ENCODE assay signal across 22 cellular contexts in the genomic region with DNA sequence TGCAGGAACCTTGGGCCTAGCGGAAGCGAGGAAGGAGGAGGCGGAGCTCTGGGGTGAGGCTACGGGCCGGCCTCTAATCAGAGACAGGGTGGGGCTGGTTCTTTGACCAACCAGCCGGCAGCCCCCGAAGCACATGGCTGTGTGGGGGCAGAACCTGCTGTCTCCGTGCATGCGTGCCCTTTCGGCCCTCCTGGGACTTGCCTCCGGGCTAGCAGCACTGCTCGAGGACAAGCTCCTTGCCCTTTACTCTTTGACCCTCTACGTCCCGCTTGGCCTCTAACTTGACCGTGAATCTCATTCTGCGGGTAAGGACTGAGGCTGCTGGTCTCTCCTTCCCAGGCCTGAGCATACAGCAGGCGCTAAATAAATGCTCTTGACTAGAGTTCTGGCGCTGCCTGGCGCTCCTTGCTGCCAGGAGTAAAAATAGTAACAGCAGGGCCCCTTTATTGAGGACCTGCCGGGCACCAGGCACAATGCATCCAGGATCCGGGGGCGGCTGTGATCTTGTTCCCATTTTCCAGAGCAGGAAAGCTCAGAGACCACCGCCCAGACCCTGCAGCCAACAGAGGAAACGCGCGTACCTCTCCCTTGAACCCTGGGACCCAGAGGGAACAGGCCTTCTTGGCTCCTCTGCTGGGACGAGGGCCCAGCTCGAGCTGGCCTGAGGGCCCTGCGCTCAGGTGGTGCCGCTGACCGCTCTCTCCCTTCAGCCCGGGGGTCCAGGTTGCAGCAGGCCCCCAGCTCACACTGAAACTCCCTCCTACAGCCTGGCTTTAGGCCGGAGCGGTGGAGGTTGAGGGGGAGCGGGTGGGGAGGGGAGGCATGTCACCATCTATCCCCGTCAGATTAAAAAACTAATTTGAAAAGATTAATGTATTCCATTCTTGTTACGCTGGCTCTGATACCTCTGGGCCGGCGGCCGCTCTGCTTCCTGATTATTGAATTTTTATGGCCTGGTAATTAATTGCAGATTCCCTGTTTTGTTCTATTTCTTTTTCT. TPM values are rescaled to one million over a fixed set of nuclear protein-coding genes. Genes with fewer than 3 reads are reported as not detected.
A peak's percentile ranks its signal among the peaks of the same experiment; 100 is the strongest.
DNase-seq lines count a peak whose midpoint lies in the region; ATAC-seq and TF ChIP-seq lines count a peak whose summit lies in the region.
"Had no signal": no experiment of that assay in that cellular context is flagged by ENCODE, and none has a peak within 500 bp of the region (broad histone marks: within the 10 kb centered on the region; RNA-seq: fewer than 3 reads in every experiment).

No MANE protein-coding gene starts in this region.

- ATAC-seq in left colon: no peak
- no peak for ATAC-seq in GM18498 (IDR thresholded peaks at IDR 0.05; ENCODE audit: unreplicated experiment)
- ATAC-seq: stimulated activated memory B cell treated with anti-CD40 and anti-IgM and Interleukin-4, amounts not matched to agents 10 μg/mL and 1 μg/mL and 100 μg/mL, for 72 hours had no signal

- intact Hi-C loops in left colon (cut with DNase I, micrococcal nuclease): loop anchor here in 1 of 2 donors (5.0 to 10.0 kb wide), 2 partner anchors 54 to 126 kb away; partner anchors contain the start of gene SAMD8
- intact Hi-C loops in sigmoid colon (cut with DNase I): loop anchor here (5.0 to 10.0 kb wide), 2 partner anchors 414 to 971 kb away; partner anchors contain the start of gene KAT6B

- H3K4me3 ChIP-seq in SK-N-MC (peak overlapping the region; percentile 43), sigmoid colon (no peak overlapping the region)
- H3K4me3 ChIP-seq: Peyer's patch, prostate gland had no signal

- peaks cover 0 to 25% (median 17%) of the 10 kb centered on the region in 4 donors for H3K4me1 ChIP-seq in sigmoid colon

- no peaks in the 10 kb centered on the region for H3K27me3 ChIP-seq in sigmoid colon
- H3K27me3 ChIP-seq: brain microvascular endothelial cell, Peyer's patch, testis had no signal

- no peak for TF ChIP-seq POLR2A in sigmoid colon (IDR thresholded peaks at IDR 0.05)

- TF ChIP-seq EP300 in sigmoid colon (IDR thresholded peaks at IDR 0.05): no peak

- H3K36me3 ChIP-seq in SK-N-MC (ENCODE audit: insufficient read depth, low read length) (no peaks in the 10 kb centered on the region), sigmoid colon (no peaks in the 10 kb centered on the region)
- H3K36me3 ChIP-seq: Peyer's patch, prostate gland had no signal

- 86 to 93% methylated on average over 40 of the region's 40 CpGs for WGBS in sigmoid colon, 2 donors

- DNase-seq in NCI-H82 (lab: John Stamatoyannopoulos, UW) (peak; percentile 55), NCI-H82 treated with DMSO at 0.1 percent for 48 hours (lab: John Stamatoyannopoulos, UW; ENCODE audit: unreplicated experiment) (no peak), SK-N-MC (ENCODE audit: low read depth, low spot score) (no peak), left colon (peak; percentile 20 to 40), sigmoid colon (peak; percentile 56), NCI-H2081 (lab: John Stamatoyannopoulos, UW) (no peak), DMS153 (lab: John Stamatoyannopoulos, UW) (no peak)
- DNase-seq: brain microvascular endothelial cell; DMS79; effector CD4-positive, alpha-beta T cell; NCI-H1092 treated with DMSO at 0.1 percent for 48 hours; NCI-H2081 treated with DMSO at 0.1 percent for 48 hours; NCI-H446 treated with DMSO at 0.1 percent for 48 hours; nephron progenitor cell; NK-92 treated with Interleukin-12 subunit alpha and Interleukin-12 subunit beta, amount 100 ng/mL, for 24 hours; testis; WERI-Rb-1 had no signal

- H3K9me3 ChIP-seq in SK-N-MC (ENCODE audit: low read depth, low read length) (no peaks in the 10 kb centered on the region), sigmoid colon (no peaks in the 10 kb centered on the region)
- H3K9me3 ChIP-seq: Peyer's patch, prostate gland, testis had no signal

- H3K27ac ChIP-seq in SK-N-MC (peak overlapping the region; percentile 25; the same call in 1 of the 2 replicates), sigmoid colon (no peak overlapping the region)
- H3K27ac ChIP-seq: 22Rv1, brain microvascular endothelial cell, prostate gland, testis, WERI-Rb-1 had no signal

- no peak for TF ChIP-seq CTCF in sigmoid colon (IDR thresholded peaks at IDR 0.05)

- no peak overlapping the region for H3K9ac ChIP-seq in SK-N-MC (ENCODE audit: insufficient read length)

RNA-seq across cellular contexts. Expression of gene COMTD1, which starts 2.7 kb away (rescaled TPM):
- total RNA-seq in left colon (10 to 100 TPM; 81.7 to 82.4 TPM), sigmoid colon (10 to 100 TPM in 2 of 4 donors, 1 to 10 TPM in 2; 7.8 to 11.4 (median 10.3) TPM)
- 100 to 1,000 TPM in 2 of 3 donors, 10 to 100 TPM in 1; 56.5 to 147 (median 105) TPM for polyA plus RNA-seq in sigmoid colon

RNA-seq across cellular contexts. Expression of gene VDAC2, which starts 27.9 kb away (rescaled TPM):
- total RNA-seq in left colon: 100 to 1,000 TPM; 288 to 359 TPM
- 100 to 1,000 TPM; 205 to 253 (median 232) TPM for total RNA-seq in sigmoid colon
- 100 to 1,000 TPM; 232 to 437 (median 282) TPM for polyA plus RNA-seq in sigmoid colon

Comparison
In these comparisons a context has a peak if more than half of its experiments do, and no peak if none do; other contexts are left out.
1. DNase-seq: peak in NCI-H82 (single experiment), left colon (2 of 2) and sigmoid colon (single experiment); none in NCI-H82 treated with DMSO at 0.1 percent for 48 hours (single experiment), SK-N-MC (single experiment), NCI-H2081 (0 of 2) and DMS153 (single experiment).
2. RNA of gene COMTD1, which starts 2.7 kb away (total RNA-seq): 81.7 to 82.4 TPM in left colon; 7.8 to 11.4 TPM in sigmoid colon; every median in the first group is over 4 times any median in the second.